ENCODE assay signal across 16 cellular contexts in the genomic region with DNA sequence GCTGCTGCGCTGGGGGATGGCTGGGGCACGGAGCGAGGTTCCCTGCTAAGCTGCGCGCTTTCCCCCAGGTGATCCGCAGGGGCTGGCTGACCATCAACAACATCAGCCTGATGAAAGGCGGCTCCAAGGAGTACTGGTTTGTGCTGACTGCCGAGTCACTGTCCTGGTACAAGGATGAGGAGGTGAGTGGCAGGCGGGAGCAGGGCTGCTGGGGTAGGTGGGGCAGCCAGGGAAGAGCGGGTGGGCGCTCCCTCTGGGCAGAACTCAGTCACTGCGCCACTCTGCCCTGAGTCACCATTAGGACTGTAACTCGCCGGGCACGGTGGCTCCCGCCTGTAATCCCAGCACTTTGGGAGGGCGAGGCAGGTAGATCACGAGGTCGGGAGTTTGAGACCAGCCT. TPM values are rescaled to one million over a fixed set of nuclear protein-coding genes. Genes with fewer than 3 reads are reported as not detected.
DNase-seq lines count a peak whose midpoint lies in the region; ATAC-seq lines count a peak whose summit lies in the region.
"Had no signal": no experiment of that assay in that cellular context is flagged by ENCODE, and none has a peak within 500 bp of the region (broad histone marks: within the 10 kb centered on the region; RNA-seq: fewer than 3 reads in every experiment).

No MANE protein-coding gene starts in this region.

- no peak for ATAC-seq in HG03520 (IDR thresholded peaks at IDR 0.05; ENCODE audit: unreplicated experiment)

- no peaks in the 10 kb centered on the region for H3K27me3 ChIP-seq in ACC112 (ENCODE audit: insufficient read depth, low read length)
- H3K27me3 ChIP-seq: adrenal gland had no signal

- peaks cover 31% of the 10 kb centered on the region for H3K4me1 Mint-ChIP-seq in activated T-helper 1 cell treated with anti-CD3 and anti-CD28 coated beads, Interleukin-12 subunit alpha, Interleukin-12 subunit beta, Interleukin-2, Interleukin-4 antibody, amounts not matched to agents 30 ng/mL and 10 ng/mL and 1 ng/mL, durations not matched to agents 14 hours and 24 hours and 36 hours (ENCODE audit: low read depth)

- no peaks in the 10 kb centered on the region for H3K9me3 Mint-ChIP-seq in activated T-helper 1 cell treated with anti-CD3 and anti-CD28 coated beads, Interleukin-12 subunit alpha, Interleukin-12 subunit beta, Interleukin-2, Interleukin-4 antibody, amounts not matched to agents 30 ng/mL and 10 ng/mL and 1 ng/mL, durations not matched to agents 14 hours and 24 hours and 36 hours
- H3K9me3 Mint-ChIP-seq: stimulated activated naive B cell treated with anti-CD40 and anti-IgM and Interleukin-4, amounts not matched to agents 10 μg/mL and 1 μg/mL and 100 μg/mL, for 72 hours had no signal

- no peaks in the 10 kb centered on the region for H3K9me3 ChIP-seq in mesodermal cell (ENCODE audit: control insufficient read depth, low read length)
- H3K9me3 ChIP-seq: adrenal gland had no signal

- peak overlapping the region; percentile 50; the same call in 1 of the 2 replicates for H3K27ac ChIP-seq in ACC112 (ENCODE audit: low read depth, low read length)
- peak overlapping the region; percentile 62 for H3K27ac ChIP-seq in mesodermal cell (ENCODE audit: low read depth, low read length, severe bottlenecking)
- H3K27ac ChIP-seq: C4-2B, VCaP had no signal

- peak overlapping the region; percentile 84 for H3K27ac Mint-ChIP-seq in activated T-helper 1 cell treated with anti-CD3 and anti-CD28 coated beads, Interleukin-12 subunit alpha, Interleukin-12 subunit beta, Interleukin-2, Interleukin-4 antibody, amounts not matched to agents 30 ng/mL and 10 ng/mL and 1 ng/mL, durations not matched to agents 14 hours and 24 hours and 36 hours
- H3K27ac Mint-ChIP-seq: mesothelial cell of epicardium had no signal

- peaks cover 27% of the 10 kb centered on the region for H3K79me2 ChIP-seq in ACC112 (ENCODE audit: control insufficient read depth, insufficient read depth, low read length, unreplicated experiment)

- WGBS in mesodermal cell (ENCODE audit: insufficient coverage in 2 of 2), 2 experiments, result 95 to 96% methylated on average over 15 to 18 of the region's 19 CpGs

- H3K36me3 ChIP-seq in ACC112 (ENCODE audit: insufficient read depth, low read length) (peaks cover 20% of the 10 kb centered on the region; the same call in 1 of the 2 replicates), mesodermal cell (ENCODE audit: control insufficient read depth, insufficient read depth, low read length) (peaks cover 83% of the 10 kb centered on the region)

- no peaks in the 10 kb centered on the region for H3K27me3 Mint-ChIP-seq in activated T-helper 1 cell treated with anti-CD3 and anti-CD28 coated beads, Interleukin-12 subunit alpha, Interleukin-12 subunit beta, Interleukin-2, Interleukin-4 antibody, amounts not matched to agents 30 ng/mL and 10 ng/mL and 1 ng/mL, durations not matched to agents 14 hours and 24 hours and 36 hours (ENCODE audit: insufficient read depth)
- H3K27me3 Mint-ChIP-seq: stimulated activated naive B cell treated with anti-CD40 and anti-IgM and Interleukin-4, amounts not matched to agents 10 μg/mL and 1 μg/mL and 100 μg/mL, for 72 hours had no signal

- no peak overlapping the region for H3K4me3 Mint-ChIP-seq in activated T-helper 1 cell treated with anti-CD3 and anti-CD28 coated beads, Interleukin-12 subunit alpha, Interleukin-12 subunit beta, Interleukin-2, Interleukin-4 antibody, amounts not matched to agents 30 ng/mL and 10 ng/mL and 1 ng/mL, durations not matched to agents 14 hours and 24 hours and 36 hours
- H3K4me3 Mint-ChIP-seq: mesothelial cell of epicardium; stimulated activated naive B cell treated with anti-CD40 and anti-IgM and Interleukin-4, amounts not matched to agents 10 μg/mL and 1 μg/mL and 100 μg/mL, for 72 hours had no signal

- intact Hi-C loops in activated T-helper 1 cell treated with anti-CD3 and anti-CD28 coated beads, Interleukin-12 subunit alpha, Interleukin-12 subunit beta, Interleukin-2, Interleukin-4 antibody, amounts not matched to agents 30 ng/mL and 10 ng/mL and 1 ng/mL, durations not matched to agents 14 hours and 24 hours and 36 hours (cut with micrococcal nuclease), result no loop called here

- DNase-seq in CMK (ENCODE audit: low read depth) (peak; percentile 38), amniotic stem cell (lab: John Stamatoyannopoulos, UW) (no peak), NK-92 (lab: John Stamatoyannopoulos, UW; ENCODE audit: unreplicated experiment) (no peak)
- DNase-seq in activated T-helper 1 cell treated with anti-CD3 and anti-CD28 coated beads, Interleukin-12 subunit alpha, Interleukin-12 subunit beta, Interleukin-2, Interleukin-4 antibody, amounts not matched to agents 30 ng/mL and 10 ng/mL and 1 ng/mL, durations not matched to agents 14 hours and 24 hours and 36 hours (ENCODE audit: low spot score), result no peak
- DNase-seq: adrenal gland; DMS79 treated with DMSO at 0.1 percent for 48 hours; GOT3; NCI-H146; stimulated activated naive B cell treated with anti-CD40 and anti-IgM and Interleukin-4, amounts not matched to agents 10 μg/mL and 1 μg/mL and 100 μg/mL, for 72 hours had no signal

- H3K4me3 ChIP-seq in ACC112 (ENCODE audit: low read depth, low read length) (no peak overlapping the region), mesodermal cell (ENCODE audit: extremely low read depth, insufficient read depth, low read length, poor library complexity, severe bottlenecking) (no peak overlapping the region)
- H3K4me3 ChIP-seq: adrenal gland had no signal

- H3K4me1 ChIP-seq in ACC112 (ENCODE audit: control insufficient read depth, insufficient read depth, low read length, unreplicated experiment) (peaks cover 35% of the 10 kb centered on the region), mesodermal cell (ENCODE audit: control insufficient read depth, insufficient read depth, low read length, poor library complexity, severe bottlenecking) (peaks cover 19% of the 10 kb centered on the region)

- peaks cover 31% of the 10 kb centered on the region for H3K36me3 Mint-ChIP-seq in activated T-helper 1 cell treated with anti-CD3 and anti-CD28 coated beads, Interleukin-12 subunit alpha, Interleukin-12 subunit beta, Interleukin-2, Interleukin-4 antibody, amounts not matched to agents 30 ng/mL and 10 ng/mL and 1 ng/mL, durations not matched to agents 14 hours and 24 hours and 36 hours (ENCODE audit: low read depth)

- H2AFZ ChIP-seq in ACC112 (ENCODE audit: low read length, unreplicated experiment), result no peak overlapping the region

RNA-seq across cellular contexts. Expression of gene TMED1, which starts 23.8 kb away (rescaled TPM):
- 19.8 and 21.0 TPM in 2 replicates for total RNA-seq in activated T-helper 1 cell treated with anti-CD3 and anti-CD28 coated beads, Interleukin-12 subunit alpha, Interleukin-12 subunit beta, Interleukin-2, Interleukin-4 antibody, amounts not matched to agents 30 ng/mL and 10 ng/mL and 1 ng/mL, durations not matched to agents 14 hours and 24 hours and 36 hours
- polyA plus RNA-seq in mesodermal cell (2013, experiment 1 of 2), result 40.8 TPM
- 33.7 TPM for polyA plus RNA-seq in mesodermal cell (2013, experiment 2 of 2)

RNA-seq across cellular contexts. Expression of gene C19orf38, which starts 36.0 kb away (rescaled TPM):
- 4.0 and 5.6 TPM in 2 replicates for total RNA-seq in activated T-helper 1 cell treated with anti-CD3 and anti-CD28 coated beads, Interleukin-12 subunit alpha, Interleukin-12 subunit beta, Interleukin-2, Interleukin-4 antibody, amounts not matched to agents 30 ng/mL and 10 ng/mL and 1 ng/mL, durations not matched to agents 14 hours and 24 hours and 36 hours
- 0.81 TPM for polyA plus RNA-seq in mesodermal cell (2013, experiment 1 of 2)
- polyA plus RNA-seq in mesodermal cell (2013, experiment 2 of 2), result not detected
- total RNA-seq: LHCN-M2 had no signal

RNA-seq across cellular contexts. Expression of gene CARM1, which starts 59.2 kb away (rescaled TPM):
- total RNA-seq in activated T-helper 1 cell treated with anti-CD3 and anti-CD28 coated beads, Interleukin-12 subunit alpha, Interleukin-12 subunit beta, Interleukin-2, Interleukin-4 antibody, amounts not matched to agents 30 ng/mL and 10 ng/mL and 1 ng/mL, durations not matched to agents 14 hours and 24 hours and 36 hours, result 85.9 and 88.0 TPM in 2 replicates
- polyA plus RNA-seq in mesodermal cell (2013, experiment 1 of 2), result 93.2 TPM
- polyA plus RNA-seq in mesodermal cell (2013, experiment 2 of 2), result 83.9 TPM
